In the genomic region with DNA sequence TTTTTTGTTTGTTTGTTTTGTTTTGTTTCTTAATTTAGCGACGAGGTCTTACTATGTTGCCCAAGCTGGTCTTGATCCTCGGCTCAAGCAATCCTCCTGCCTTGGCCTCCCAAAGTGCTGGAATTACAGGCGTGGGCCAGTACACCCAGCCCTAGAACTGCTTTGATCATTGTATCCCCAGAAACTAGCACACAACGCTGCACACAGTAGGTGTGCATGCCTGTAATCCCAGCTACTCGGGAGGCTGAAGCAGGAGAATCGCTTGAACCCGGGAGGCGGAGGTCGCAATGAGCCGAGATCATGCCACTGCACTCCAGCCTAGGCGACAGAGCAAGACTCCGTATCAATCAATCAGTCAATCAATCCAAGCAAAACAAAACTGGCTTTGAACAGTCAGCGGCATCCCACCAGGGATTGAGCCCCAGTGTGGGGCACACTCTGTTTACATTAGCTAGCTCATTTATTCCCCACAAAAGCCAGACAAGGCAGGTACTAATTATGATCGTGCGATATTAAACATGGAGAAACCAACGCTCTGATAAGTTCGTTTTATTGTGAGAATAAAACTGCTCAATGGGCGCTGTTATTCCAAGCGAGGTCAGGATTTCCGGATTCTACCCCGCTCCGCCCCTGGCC, we compare ENCODE assay signal across 8 cellular contexts. TPM values are rescaled to one million over a fixed set of nuclear protein-coding genes. Genes with fewer than 3 reads are reported as not detected.
DNase-seq lines count a peak whose midpoint lies in the region; TF ChIP-seq lines count a peak whose summit lies in the region.

No MANE protein-coding gene starts in this region.

- H3K9me3 ChIP-seq in iPS-20b (ENCODE audit: insufficient read depth, low read depth, low read length) (no peaks in the 10 kb centered on the region), testis (no peaks in the 10 kb centered on the region)

- H3K4me3 ChIP-seq in iPS-20b (ENCODE audit: low read length) = peak overlapping the region; percentile 89
- peak overlapping the region; percentile 82 to 96 for H3K4me3 ChIP-seq in testis
- no peak overlapping the region for H3K4me3 ChIP-seq in lower leg skin (ENCODE audit: low read depth, poor library complexity, severe bottlenecking)

- peaks cover 15% of the 10 kb centered on the region for H3K4me1 Mint-ChIP-seq in CD14-positive monocyte
- H3K4me1 Mint-ChIP-seq in activated T-helper 2 cell treated with anti-CD3 and anti-CD28 coated beads, Interferon-gamma antibody, Interleukin-2, Interleukin-4, amounts not matched to agents 10 μg/mL and 5 μg/mL and 100 μg/mL, durations not matched to agents 14 hours and 24 hours and 36 hours (ENCODE audit: low read depth) = peaks cover 17% of the 10 kb centered on the region

- H3K9ac ChIP-seq in iPS-20b (ENCODE audit: low read depth, low read length) = peak overlapping the region; percentile 63; the same call in 1 of the 2 replicates

- WGBS in testis, 2 donors = 32 to 46% methylated on average over 16 to 23 of the region's 23 CpGs
- 43 to 47% methylated on average over 21 to 23 of the region's 23 CpGs for WGBS in lower leg skin, 2 donors

- H3K27me3 ChIP-seq in iPS-20b (ENCODE audit: insufficient read depth, low read length) = no peaks in the 10 kb centered on the region
- H3K27me3 ChIP-seq in testis = no peaks in the 10 kb centered on the region

- H3K36me3 Mint-ChIP-seq in CD14-positive monocyte = peaks cover 15 to 31% of the 10 kb centered on the region in 2 donors
- peaks cover 39% of the 10 kb centered on the region for H3K36me3 Mint-ChIP-seq in activated T-helper 2 cell treated with anti-CD3 and anti-CD28 coated beads, Interferon-gamma antibody, Interleukin-2, Interleukin-4, amounts not matched to agents 10 μg/mL and 5 μg/mL and 100 μg/mL, durations not matched to agents 14 hours and 24 hours and 36 hours (ENCODE audit: low read depth)

- DNase-seq in CD14-positive monocyte (ENCODE audit: low spot score) = no peak
- no peak for DNase-seq in HEK293T (ENCODE audit: extremely low spot score)
- DNase-seq in activated T-helper 2 cell treated with anti-CD3 and anti-CD28 coated beads, Interferon-gamma antibody, Interleukin-2, Interleukin-4, amounts not matched to agents 10 μg/mL and 5 μg/mL and 100 μg/mL, durations not matched to agents 14 hours and 24 hours and 36 hours (ENCODE audit: low spot score) = no peak
- no peak for DNase-seq in testis
- no peak for DNase-seq in lower leg skin (ENCODE audit: low spot score in 2 of 2)
- DNase-seq in ACHN = no peak
- no peak for DNase-seq in GDM1 (lab: John Stamatoyannopoulos, UW)

- in situ Hi-C loops in ACHN (cut with HindIII; ENCODE audit: low pct_ligation_motif_present, low pct_unique_long_range_greater_than_20kb, low sequenced_read_pairs) = no loop called here

- peak overlapping the region; percentile 88 to 96 (median 94) for H3K27ac Mint-ChIP-seq in CD14-positive monocyte
- peak overlapping the region; percentile 89 for H3K27ac Mint-ChIP-seq in activated T-helper 2 cell treated with anti-CD3 and anti-CD28 coated beads, Interferon-gamma antibody, Interleukin-2, Interleukin-4, amounts not matched to agents 10 μg/mL and 5 μg/mL and 100 μg/mL, durations not matched to agents 14 hours and 24 hours and 36 hours

- no peak for TF ChIP-seq CTCF in CD14-positive monocyte (IDR thresholded peaks at IDR 0.05)
- TF ChIP-seq CTCF in testis (IDR thresholded peaks at IDR 0.05) = no peak
- no peak for TF ChIP-seq CTCF in lower leg skin (IDR thresholded peaks at IDR 0.05)

- intact Hi-C loops in CD14-positive monocyte (cut with micrococcal nuclease) (loop anchor here in 1 of 2 donors (5.0 to 10.0 kb wide), 2 partner anchors 123 to 176 kb away; partner anchors contain the start of genes CHTF8, SNTB2 and UTP4), testis (cut with DNase I; ENCODE audit: low total_unique reads) (no loop called here), lower leg skin (cut with DNase I; ENCODE audit: low total_unique reads) (no loop called here)
- intact Hi-C loops in activated T-helper 2 cell treated with anti-CD3 and anti-CD28 coated beads, Interferon-gamma antibody, Interleukin-2, Interleukin-4, amounts not matched to agents 10 μg/mL and 5 μg/mL and 100 μg/mL, durations not matched to agents 14 hours and 24 hours and 36 hours (cut with micrococcal nuclease) = loop anchor here (1.0 kb wide), 2 partner anchors 20 to 29 kb away; partner anchors contain the start of genes COG8, NIP7 and PDF

- H3K36me3 ChIP-seq in iPS-20b (ENCODE audit: insufficient read depth, low read depth, low read length) (peaks cover 11% of the 10 kb centered on the region; the same call in 1 of the 2 replicates), testis (ENCODE audit: low read depth, missing control alignments) (no peaks in the 10 kb centered on the region)

- H3K9me3 Mint-ChIP-seq in CD14-positive monocyte = no peaks in the 10 kb centered on the region
- no peaks in the 10 kb centered on the region for H3K9me3 Mint-ChIP-seq in activated T-helper 2 cell treated with anti-CD3 and anti-CD28 coated beads, Interferon-gamma antibody, Interleukin-2, Interleukin-4, amounts not matched to agents 10 μg/mL and 5 μg/mL and 100 μg/mL, durations not matched to agents 14 hours and 24 hours and 36 hours

- H3K27ac ChIP-seq in iPS-20b (ENCODE audit: low read length) = no peak overlapping the region
- peak overlapping the region in 1 of 2 donors; percentile 77 for H3K27ac ChIP-seq in testis

- CTCF ChIA-PET in HEK293T (lab: Yijun Ruan, JAX) = interaction anchor here (0.6 kb wide), 1 partner anchor 32 kb away, joined by 3 read pairs; no protein-coding TSS in a partner anchor

- H3K4me1 ChIP-seq in iPS-20b (ENCODE audit: insufficient read depth, low read length) = no peaks in the 10 kb centered on the region
- peaks cover 9% of the 10 kb centered on the region for H3K4me1 ChIP-seq in testis

- POLR2A ChIA-PET in HEK293T (lab: Yijun Ruan, JAX) = no interaction called here

- no peak for TF ChIP-seq POLR2A in testis (IDR thresholded peaks at IDR 0.05)
- no peak for TF ChIP-seq POLR2A in lower leg skin (IDR thresholded peaks at IDR 0.05)

- peak overlapping the region; percentile 90 to 98 for H3K4me3 Mint-ChIP-seq in CD14-positive monocyte
- peak overlapping the region; percentile 76 for H3K4me3 Mint-ChIP-seq in activated T-helper 2 cell treated with anti-CD3 and anti-CD28 coated beads, Interferon-gamma antibody, Interleukin-2, Interleukin-4, amounts not matched to agents 10 μg/mL and 5 μg/mL and 100 μg/mL, durations not matched to agents 14 hours and 24 hours and 36 hours (ENCODE audit: low read depth)

- H3K27me3 Mint-ChIP-seq in CD14-positive monocyte (ENCODE audit: low read depth in 3 of 3) = peaks cover 2 to 11% (median 5%) of the 10 kb centered on the region in 3 donors
- H3K27me3 Mint-ChIP-seq in activated T-helper 2 cell treated with anti-CD3 and anti-CD28 coated beads, Interferon-gamma antibody, Interleukin-2, Interleukin-4, amounts not matched to agents 10 μg/mL and 5 μg/mL and 100 μg/mL, durations not matched to agents 14 hours and 24 hours and 36 hours (ENCODE audit: low read depth) = no peaks in the 10 kb centered on the region

TF ChIP-seq in HEK293T, 16 proteins besides CTCF, POLR2A, EP300 and RAD21:
- TF ChIP-seq, protein P1, sequence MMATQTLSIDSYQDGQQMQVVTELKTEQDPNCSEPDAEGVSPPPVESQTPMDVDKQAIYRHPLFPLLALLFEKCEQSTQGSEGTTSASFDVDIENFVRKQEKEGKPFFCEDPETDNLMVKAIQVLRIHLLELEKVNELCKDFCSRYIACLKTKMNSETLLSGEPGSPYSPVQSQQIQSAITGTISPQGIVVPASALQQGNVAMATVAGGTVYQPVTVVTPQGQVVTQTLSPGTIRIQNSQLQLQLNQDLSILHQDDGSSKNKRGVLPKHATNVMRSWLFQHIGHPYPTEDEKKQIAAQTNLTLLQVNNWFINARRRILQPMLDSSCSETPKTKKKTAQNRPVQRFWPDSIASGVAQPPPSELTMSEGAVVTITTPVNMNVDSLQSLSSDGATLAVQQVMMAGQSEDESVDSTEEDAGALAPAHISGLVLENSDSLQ (IDR thresholded peaks at IDR 0.05) = peak; percentile 92
- TF ChIP-seq ELF4 (IDR thresholded peaks at IDR 0.05) (0 out of 2 replicates have a peak, but pooled peaks have one; percentile 24), SP1 (IDR thresholded peaks at IDR 0.05) (no peak)
TF ChIP-seq in HEK293T: peak in this region for 2.

RNA-seq across cellular contexts. Expression of gene VPS4A, which starts 0.6 kb away (rescaled TPM):
- polyA plus RNA-seq in CD14-positive monocyte = 10 to 100 TPM; 18.2 to 21.8 TPM
- total RNA-seq in activated T-helper 2 cell treated with anti-CD3 and anti-CD28 coated beads, Interferon-gamma antibody, Interleukin-2, Interleukin-4, amounts not matched to agents 10 μg/mL and 5 μg/mL and 100 μg/mL, durations not matched to agents 14 hours and 24 hours and 36 hours = 34.6 and 36.3 TPM in 2 replicates
- 10 to 100 TPM; 39.8 to 43.1 TPM for total RNA-seq in testis
- 31.9 TPM for polyA plus RNA-seq in testis (ENCODE audit: insufficient read depth, low read depth, low replicate concordance)
- total RNA-seq in lower leg skin = 10 to 100 TPM; 34.8 to 57.5 (median 35.6) TPM

RNA-seq across cellular contexts. Expression of gene PDF, which starts 19.8 kb away (rescaled TPM):
- polyA plus RNA-seq in CD14-positive monocyte = 1 to 10 TPM; 4.2 to 7.2 TPM
- total RNA-seq in activated T-helper 2 cell treated with anti-CD3 and anti-CD28 coated beads, Interferon-gamma antibody, Interleukin-2, Interleukin-4, amounts not matched to agents 10 μg/mL and 5 μg/mL and 100 μg/mL, durations not matched to agents 14 hours and 24 hours and 36 hours = 15.5 and 17.8 TPM in 2 replicates
- 10 to 100 TPM; 25.7 to 27.9 TPM for total RNA-seq in testis
- polyA plus RNA-seq in testis (ENCODE audit: insufficient read depth, low read depth, low replicate concordance) = 3.9 TPM
- 10 to 100 TPM; 17.7 to 20.1 (median 18.1) TPM for total RNA-seq in lower leg skin

RNA-seq across cellular contexts. Expression of gene COG8, which starts 28.8 kb away (rescaled TPM):
- polyA plus RNA-seq in CD14-positive monocyte (10 to 100 TPM; 21.6 to 24.1 TPM), testis (ENCODE audit: insufficient read depth, low read depth, low replicate concordance) (74.1 TPM)
- 41.5 and 42.9 TPM in 2 replicates for total RNA-seq in activated T-helper 2 cell treated with anti-CD3 and anti-CD28 coated beads, Interferon-gamma antibody, Interleukin-2, Interleukin-4, amounts not matched to agents 10 μg/mL and 5 μg/mL and 100 μg/mL, durations not matched to agents 14 hours and 24 hours and 36 hours
- total RNA-seq in testis (10 to 100 TPM; 90.8 to 96.6 TPM), lower leg skin (10 to 100 TPM; 40.8 to 57.8 (median 47.6) TPM)

RNA-seq across cellular contexts. Expression of gene NIP7, which starts 29.0 kb away (rescaled TPM):
- polyA plus RNA-seq in CD14-positive monocyte (10 to 100 TPM; 14.2 to 16.4 TPM), testis (ENCODE audit: insufficient read depth, low read depth, low replicate concordance) (22.4 TPM)
- 60.5 and 60.8 TPM in 2 replicates for total RNA-seq in activated T-helper 2 cell treated with anti-CD3 and anti-CD28 coated beads, Interferon-gamma antibody, Interleukin-2, Interleukin-4, amounts not matched to agents 10 μg/mL and 5 μg/mL and 100 μg/mL, durations not matched to agents 14 hours and 24 hours and 36 hours
- total RNA-seq in testis (10 to 100 TPM; 16.2 to 17.2 TPM), lower leg skin (10 to 100 TPM; 11.0 to 13.8 (median 12.7) TPM)

RNA-seq across cellular contexts. Expression of gene TMED6, which starts 41.0 kb away (rescaled TPM):
- not detected for polyA plus RNA-seq in CD14-positive monocyte
- total RNA-seq in activated T-helper 2 cell treated with anti-CD3 and anti-CD28 coated beads, Interferon-gamma antibody, Interleukin-2, Interleukin-4, amounts not matched to agents 10 μg/mL and 5 μg/mL and 100 μg/mL, durations not matched to agents 14 hours and 24 hours and 36 hours = 1.8 and 1.9 TPM in 2 replicates
- 1 to 10 TPM in 1 of 2 donors, not detected in 1; 1.4 TPM for total RNA-seq in testis
- 1.6 TPM for polyA plus RNA-seq in testis (ENCODE audit: insufficient read depth, low read depth, low replicate concordance)
- total RNA-seq in lower leg skin = not detected
